ENCODE assay signal across 1 cellular context in genomic region chr3:105369501-105370371, GRCh38.
A peak's percentile ranks its signal among the peaks of the same experiment; 100 is the strongest.
TF ChIP-seq lines count a peak whose summit lies in the region.

No MANE protein-coding gene starts in this region.

TF ChIP-seq in HepG2, 621 proteins besides CTCF, POLR2A, EP300 and RAD21 (continued from another document and continues in another):
- TF ChIP-seq ZNF609 (CRISPR knock-in tag; IDR thresholded peaks at IDR 0.05; ENCODE audit: borderline replicate concordance), result peak; percentile 40; the same call in 1 of the 2 replicates
- TF ChIP-seq ZNF784 (CRISPR knock-in tag; IDR thresholded peaks at IDR 0.05; ENCODE audit: borderline replicate concordance), result 0 out of 2 replicates have a peak, but pooled peaks have one; percentile 34
- TF ChIP-seq DRAP1 (CRISPR knock-in tag; IDR thresholded peaks at IDR 0.05), result 0 out of 2 replicates have a peak, but pooled peaks have one; percentile 24
- TF ChIP-seq UBTF (CRISPR knock-in tag; IDR thresholded peaks at IDR 0.05), result peak; percentile 66; the same call in 1 of the 2 replicates
- TF ChIP-seq ZBTB21 (CRISPR knock-in tag; IDR thresholded peaks at IDR 0.05), result no peak
- TF ChIP-seq ZBTB2 (CRISPR knock-in tag; IDR thresholded peaks at IDR 0.05; ENCODE audit: low read depth), result no peak
- no peak for TF ChIP-seq DBP (CRISPR knock-in tag; IDR thresholded peaks at IDR 0.05; ENCODE audit: not compliant biosample characterization)
- no peak for TF ChIP-seq GPBP1L1 (CRISPR knock-in tag; IDR thresholded peaks at IDR 0.05)
- TF ChIP-seq KIAA2018 (CRISPR knock-in tag; IDR thresholded peaks at IDR 0.05; ENCODE audit: borderline replicate concordance), result no peak
- TF ChIP-seq AGO2 (optimal IDR thresholded peaks at IDR 0.05; ENCODE audit: low read depth, low read length), result peak; percentile 5
- no peak for TF ChIP-seq ZNF264 (CRISPR knock-in tag; IDR thresholded peaks at IDR 0.05)
- TF ChIP-seq ATF6 (CRISPR knock-in tag; conservative IDR thresholded peaks at IDR 0.05), result no peak
- peak; percentile 62; the same call in 1 of the 2 replicates for TF ChIP-seq FOXC1 (CRISPR knock-in tag; IDR thresholded peaks at IDR 0.05; ENCODE audit: borderline replicate concordance)
- TF ChIP-seq SPEN (CRISPR knock-in tag; IDR thresholded peaks at IDR 0.05; ENCODE audit: low read depth), result no peak
- 0 out of 2 replicates have a peak, but pooled peaks have one; percentile 3 for TF ChIP-seq SOX5 (CRISPR knock-in tag; IDR thresholded peaks at IDR 0.05; ENCODE audit: borderline replicate concordance)
- TF ChIP-seq ZNF414 (CRISPR knock-in tag; IDR thresholded peaks at IDR 0.05), result peak; percentile 23; the same call in 1 of the 2 replicates
